8 cellular contexts compared by ENCODE assay signal in genomic region chr7:38169862-38170261, GRCh38. TPM values are rescaled to one million over a fixed set of nuclear protein-coding genes. Genes with fewer than 3 reads are reported as not detected.
DNase-seq lines count a peak whose midpoint lies in the region; ATAC-seq, FAIRE-seq and TF ChIP-seq lines count a peak whose summit lies in the region.

No MANE protein-coding gene starts in this region.

- no peak for TF ChIP-seq CTCF in natural killer cell (IDR thresholded peaks at IDR 0.05)

- H3K4me3 Mint-ChIP-seq in natural killer cell, result no peak overlapping the region

- ATAC-seq in HG03066 (IDR thresholded peaks at IDR 0.05; ENCODE audit: low read depth, unreplicated experiment) (peak; percentile 64), natural killer cell (peak; percentile 98 to 99 (median 98))

- FAIRE-seq in GM18507 (lab: Jason Lieb, UNC), result peak; percentile 80

- H3K27me3 Mint-ChIP-seq in natural killer cell (ENCODE audit: low read depth in 2 of 2), result peaks cover 10 to 20% of the 10 kb centered on the region in 2 donors

- DNase-seq in GM18507 (ENCODE audit: extremely low spot score, insufficient read length, low read depth), result no peak
- DNase-seq in UCSD-AML1 (lab: John Stamatoyannopoulos, UW; ENCODE audit: unreplicated experiment), result peak; percentile 9
- DNase-seq in natural killer cell, result peak; percentile 54
- no peak for DNase-seq in effector CD8-positive, alpha-beta T cell (lab: John Stamatoyannopoulos, UW)
- no peak for DNase-seq in 8988T
- no peak for DNase-seq in DMS79 (lab: John Stamatoyannopoulos, UW)
- DNase-seq in NCI-H69 (lab: John Stamatoyannopoulos, UW), result no peak

- no peaks in the 10 kb centered on the region for H3K36me3 Mint-ChIP-seq in natural killer cell

- intact Hi-C loops in natural killer cell (cut with micrococcal nuclease), result no loop called here

- H3K9me3 Mint-ChIP-seq in natural killer cell, result no peaks in the 10 kb centered on the region

- peak overlapping the region; percentile 4 to 11 for H3K27ac Mint-ChIP-seq in natural killer cell

- peaks cover 17 to 21% of the 10 kb centered on the region in 2 donors for H3K4me1 Mint-ChIP-seq in natural killer cell

RNA-seq across cellular contexts. Expression of gene STARD3NL, which starts 8.2 kb away (rescaled TPM):
- total RNA-seq in natural killer cell, result 10 to 100 TPM; 30.6 to 38.6 (median 38.3) TPM

Comparison
In these comparisons a context has a peak if more than half of its experiments do, and no peak if none do; other contexts are left out.
1. DNase-seq: peak in UCSD-AML1 (single experiment) and natural killer cell (single experiment); none in GM18507 (single experiment), effector CD8-positive, alpha-beta T cell (single experiment), 8988T (single experiment), DMS79 (single experiment) and NCI-H69 (single experiment).